30 cellular contexts compared by ENCODE assay signal in genomic region chr14:76389841-76390240, GRCh38. TPM values are rescaled to one million over a fixed set of nuclear protein-coding genes. Genes with fewer than 3 reads are reported as not detected.
A peak's percentile ranks its signal among the peaks of the same experiment; 100 is the strongest.
DNase-seq lines count a peak whose midpoint lies in the region; ATAC-seq, FAIRE-seq and TF ChIP-seq lines count a peak whose summit lies in the region.
"Had no signal": no experiment of that assay in that cellular context is flagged by ENCODE, and none has a peak within 500 bp of the region (broad histone marks: within the 10 kb centered on the region; RNA-seq: fewer than 3 reads in every experiment).

No MANE protein-coding gene starts in this region.

- H4K8ac ChIP-seq in trophoblast cell (ENCODE audit: low read depth, low read length) = no peak overlapping the region

- H3K4me2 ChIP-seq in trophoblast cell (ENCODE audit: low read length) = no peak overlapping the region
- H3K4me2 ChIP-seq: BLaER1 had no signal

- H3K18ac ChIP-seq in trophoblast cell (ENCODE audit: low read length) = no peak overlapping the region

- H2AK5ac ChIP-seq in trophoblast cell (ENCODE audit: low read length) = no peak overlapping the region

- TF ChIP-seq CTCF in right lobe of liver (IDR thresholded peaks at IDR 0.05) = no peak

- no peak overlapping the region for H2AFZ ChIP-seq in trophoblast cell (ENCODE audit: insufficient read depth, low read length, poor library complexity)

- peak; percentile 87 for FAIRE-seq in HTR-8/SVneo (lab: Jason Lieb, UNC)
- FAIRE-seq: A204.1, GM12878, GM12892, GM18507, GM19239 had no signal

- no peak overlapping the region for H4K12ac ChIP-seq in trophoblast cell (ENCODE audit: low read depth, low read length)

- no peak overlapping the region for H2BK120ac ChIP-seq in trophoblast cell (ENCODE audit: insufficient read depth, low read length, poor library complexity)

- ATAC-seq in right lobe of liver (no peak), GM18873 (IDR thresholded peaks at IDR 0.05; ENCODE audit: low FRiP score, unreplicated experiment) (no peak)
- ATAC-seq: GM12878 had no signal

- H3K79me1 ChIP-seq in trophoblast cell (ENCODE audit: low read length) = no peaks in the 10 kb centered on the region

- peaks cover 3 to 4% of the 10 kb centered on the region in 2 experiments for H3K4me1 ChIP-seq in trophoblast cell (ENCODE audit: control insufficient read depth in 1 of 2, insufficient read depth in 2 of 2, low read length in 2 of 2)
- no peaks in the 10 kb centered on the region for H3K4me1 ChIP-seq in right lobe of liver
- H3K4me1 ChIP-seq: BE2C had no signal

- no peak for TF ChIP-seq POLR2A in right lobe of liver (IDR thresholded peaks at IDR 0.05)

- no peak overlapping the region for H2BK5ac ChIP-seq in trophoblast cell (ENCODE audit: low read depth, low read length, poor library complexity)

- no CpG with 5 or more reads among the region's 9 CpGs for WGBS in trophoblast cell (ENCODE audit: extremely low coverage, insufficient coverage, insufficient read length)
- 69% methylated on average over 9 of the region's 9 CpGs for WGBS in right lobe of liver (ENCODE audit: insufficient coverage, low coverage, low lambda C conversion rate, missing lambda C conversion rate)

- H3K27me3 ChIP-seq in trophoblast cell (ENCODE audit: insufficient read depth, low read length) (no peaks in the 10 kb centered on the region), right lobe of liver (no peaks in the 10 kb centered on the region)
- H3K27me3 ChIP-seq: BLaER1 had no signal

- intact Hi-C loops in right lobe of liver (cut with DNase I) = loop anchor here in 1 of 2 donors (10.0 kb wide), 1 partner anchor 335 kb away; no protein-coding TSS in a partner anchor

- no peak overlapping the region for H3K9ac ChIP-seq in trophoblast cell (ENCODE audit: low read length)
- H3K9ac ChIP-seq: BLaER1 had no signal

- H3K4me3 ChIP-seq in trophoblast cell (ENCODE audit: low read depth, low read length) (no peak overlapping the region), right lobe of liver (no peak overlapping the region)
- H3K4me3 ChIP-seq: BLaER1, GM12878 had no signal

- DNase-seq in HTR-8/SVneo (ENCODE audit: insufficient read length, low spot score) = no peak
- peak; percentile 66 to 75 for DNase-seq in trophoblast cell
- DNase-seq in right lobe of liver = no peak
- no peak for DNase-seq in NAMALWA (ENCODE audit: low spot score)
- DNase-seq: 8988T; ACHN; BE2C; C1 segment of cervical spinal cord; CD4-positive, alpha-beta memory T cell; CD4-positive, CD25-positive, alpha-beta regulatory T cell; CD8-positive, alpha-beta memory T cell; COR-L47; DMS 273 treated with DMSO at 0.1 percent for 48 hours; DMS153; DMS53; DMS79; DND-41; EL; GDM1 had no signal

- H3K23ac ChIP-seq in trophoblast cell (ENCODE audit: low read length) = no peak overlapping the region

- no peak overlapping the region for H3K4ac ChIP-seq in trophoblast cell (ENCODE audit: low read depth, low read length)

- H3K36me3 ChIP-seq in trophoblast cell (ENCODE audit: control insufficient read depth in 1 of 2, insufficient read depth in 2 of 2, low read length in 2 of 2) (no peaks in the 10 kb centered on the region), right lobe of liver (no peaks in the 10 kb centered on the region)
- H3K36me3 ChIP-seq: BE2C, BLaER1 had no signal

- H3K9me3 ChIP-seq in trophoblast cell (ENCODE audit: insufficient read depth, low read depth, low read length) (no peaks in the 10 kb centered on the region), right lobe of liver (no peaks in the 10 kb centered on the region)
- H3K9me3 ChIP-seq: BE2C, BLaER1 had no signal

- no peak overlapping the region for H3K14ac ChIP-seq in trophoblast cell (ENCODE audit: low read length)

- H4K91ac ChIP-seq in trophoblast cell (ENCODE audit: low read depth, low read length) = no peak overlapping the region

- H2BK12ac ChIP-seq in trophoblast cell (ENCODE audit: low read length) = no peak overlapping the region

- no peak overlapping the region for H3K27ac ChIP-seq in trophoblast cell (ENCODE audit: low read depth, low read length)
- no peak overlapping the region for H3K27ac ChIP-seq in right lobe of liver
- H3K27ac ChIP-seq: BLaER1 had no signal

- H3K79me2 ChIP-seq in trophoblast cell (ENCODE audit: control insufficient read depth, insufficient read depth, low read length, poor library complexity) = no peaks in the 10 kb centered on the region

RNA-seq across cellular contexts. Expression of gene ESRRB, which starts 13.9 kb away (rescaled TPM):
- polyA plus RNA-seq in trophoblast cell (2013) = 0.22 TPM in 2 replicates
- total RNA-seq in right lobe of liver = under 1 TPM in 3 of 6 experiments, not detected in 3; 0.16 to 0.26 (median 0.17) TPM
- total RNA-seq: CD4-positive, CD25-positive, alpha-beta regulatory T cell; CD8-positive, alpha-beta memory T cell; Daoy; G401 had no signal
- polyA plus RNA-seq: AG04450; CD14-positive monocyte; CD4-positive, alpha-beta memory T cell; CD4-positive, CD25-positive, alpha-beta regulatory T cell; CD8-positive, alpha-beta memory T cell had no signal

Comparison
In these comparisons a context has a peak if more than half of its experiments do, and no peak if none do; other contexts are left out.
1. DNase-seq: peak in trophoblast cell (2 of 2); none in HTR-8/SVneo (single experiment), right lobe of liver (0 of 3) and NAMALWA (single experiment).